In the genomic region with DNA sequence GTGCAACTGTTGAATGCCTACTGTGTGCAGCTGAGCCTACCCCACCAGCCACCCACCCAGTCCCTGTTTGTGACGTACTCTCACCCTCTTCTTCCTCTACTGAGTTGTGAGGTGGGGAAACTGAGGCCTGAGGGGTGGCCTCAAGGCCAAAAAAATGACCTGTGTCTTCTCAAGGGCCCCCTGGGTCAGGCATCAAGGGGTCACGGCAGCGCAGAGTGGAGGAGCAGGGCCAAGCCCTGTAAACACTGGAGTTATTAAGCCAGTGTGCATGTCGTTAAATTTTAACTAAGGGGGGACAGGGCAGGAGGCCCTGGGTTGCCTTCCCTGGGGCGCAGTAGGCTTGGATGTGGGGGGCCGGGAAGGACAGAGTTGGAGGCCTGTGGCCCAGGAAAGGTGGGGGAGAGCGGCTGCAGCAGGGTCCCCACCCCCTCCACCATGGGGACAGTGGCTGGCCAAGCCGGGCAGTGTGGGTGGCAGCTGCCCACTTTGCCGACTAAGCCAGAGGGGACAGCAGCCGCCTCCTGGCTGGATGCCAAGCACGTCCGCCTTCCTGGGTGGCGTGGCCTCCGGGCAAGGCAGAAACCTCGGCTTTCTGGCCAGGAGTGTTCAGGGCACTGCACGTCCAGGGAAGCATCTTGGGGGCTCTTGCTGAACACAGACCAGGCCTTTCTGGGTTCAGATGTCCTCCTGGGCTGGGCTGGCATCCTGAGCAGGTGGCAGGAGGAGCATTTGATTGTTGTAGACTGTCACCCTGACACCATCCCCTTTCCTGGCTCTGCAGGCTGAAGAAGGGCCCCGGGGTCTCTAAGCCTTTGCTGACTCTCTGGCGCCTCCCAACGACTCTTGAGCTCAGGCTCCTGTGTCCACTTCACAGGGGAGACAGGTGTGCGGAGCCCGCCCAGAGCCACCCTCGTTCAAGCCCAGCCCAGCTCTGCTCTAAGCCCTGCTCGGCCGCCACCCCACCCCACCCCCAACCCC, we compare ENCODE assay signal across 1 cellular context.
A peak's percentile ranks its signal among the peaks of the same experiment; 100 is the strongest.
TF ChIP-seq lines count a peak whose summit lies in the region.

No MANE protein-coding gene starts in this region.

TF ChIP-seq in HepG2, 621 proteins besides CTCF, POLR2A, EP300 and RAD21 (continued from another document and continues in another):
- no peak for TF ChIP-seq ATF6 (CRISPR knock-in tag; conservative IDR thresholded peaks at IDR 0.05)
- TF ChIP-seq MEIS2 (CRISPR knock-in tag; IDR thresholded peaks at IDR 0.05), result no peak
- no peak for TF ChIP-seq ZNF589 (CRISPR knock-in tag; conservative IDR thresholded peaks at IDR 0.05)
- peak; percentile 66 for TF ChIP-seq ZBTB7A (CRISPR knock-in tag; IDR thresholded peaks at IDR 0.05)
- no peak for TF ChIP-seq DZIP1 (CRISPR knock-in tag; IDR thresholded peaks at IDR 0.05)
- peak; percentile 78 for TF ChIP-seq ZGPAT (CRISPR knock-in tag; IDR thresholded peaks at IDR 0.05)
- TF ChIP-seq, protein P1, sequence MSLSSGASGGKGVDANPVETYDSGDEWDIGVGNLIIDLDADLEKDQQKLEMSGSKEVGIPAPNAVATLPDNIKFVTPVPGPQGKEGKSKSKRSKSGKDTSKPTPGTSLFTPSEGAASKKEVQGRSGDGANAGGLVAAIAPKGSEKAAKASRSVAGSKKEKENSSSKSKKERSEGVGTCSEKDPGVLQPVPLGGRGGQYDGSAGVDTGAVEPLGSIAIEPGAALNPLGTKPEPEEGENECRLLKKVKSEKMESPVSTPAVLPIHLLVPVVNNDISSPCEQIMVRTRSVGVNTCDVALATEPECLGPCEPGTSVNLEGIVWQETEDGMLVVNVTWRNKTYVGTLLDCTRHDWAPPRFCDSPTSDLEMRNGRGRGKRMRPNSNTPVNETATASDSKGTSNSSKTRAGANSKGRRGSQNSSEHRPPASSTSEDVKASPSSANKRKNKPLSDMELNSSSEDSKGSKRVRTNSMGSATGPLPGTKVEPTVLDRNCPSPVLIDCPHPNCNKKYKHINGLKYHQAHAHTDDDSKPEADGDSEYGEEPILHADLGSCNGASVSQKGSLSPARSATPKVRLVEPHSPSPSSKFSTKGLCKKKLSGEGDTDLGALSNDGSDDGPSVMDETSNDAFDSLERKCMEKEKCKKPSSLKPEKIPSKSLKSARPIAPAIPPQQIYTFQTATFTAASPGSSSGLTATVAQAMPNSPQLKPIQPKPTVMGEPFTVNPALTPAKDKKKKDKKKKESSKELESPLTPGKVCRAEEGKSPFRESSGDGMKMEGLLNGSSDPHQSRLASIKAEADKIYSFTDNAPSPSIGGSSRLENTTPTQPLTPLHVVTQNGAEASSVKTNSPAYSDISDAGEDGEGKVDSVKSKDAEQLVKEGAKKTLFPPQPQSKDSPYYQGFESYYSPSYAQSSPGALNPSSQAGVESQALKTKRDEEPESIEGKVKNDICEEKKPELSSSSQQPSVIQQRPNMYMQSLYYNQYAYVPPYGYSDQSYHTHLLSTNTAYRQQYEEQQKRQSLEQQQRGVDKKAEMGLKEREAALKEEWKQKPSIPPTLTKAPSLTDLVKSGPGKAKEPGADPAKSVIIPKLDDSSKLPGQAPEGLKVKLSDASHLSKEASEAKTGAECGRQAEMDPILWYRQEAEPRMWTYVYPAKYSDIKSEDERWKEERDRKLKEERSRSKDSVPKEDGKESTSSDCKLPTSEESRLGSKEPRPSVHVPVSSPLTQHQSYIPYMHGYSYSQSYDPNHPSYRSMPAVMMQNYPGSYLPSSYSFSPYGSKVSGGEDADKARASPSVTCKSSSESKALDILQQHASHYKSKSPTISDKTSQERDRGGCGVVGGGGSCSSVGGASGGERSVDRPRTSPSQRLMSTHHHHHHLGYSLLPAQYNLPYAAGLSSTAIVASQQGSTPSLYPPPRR (CRISPR knock-in tag; IDR thresholded peaks at IDR 0.05; ENCODE audit: borderline replicate concordance), result peak; percentile 95; the same call in 1 of the 2 replicates
- peak; percentile 17 for TF ChIP-seq TEAD3 (CRISPR knock-in tag; optimal IDR thresholded peaks at IDR 0.05; ENCODE audit: borderline replicate concordance)
- no peak for TF ChIP-seq SYNCRIP (IDR thresholded peaks at IDR 0.05; ENCODE audit: insufficient read depth, low read depth, low read length)
- peak; percentile 91 for TF ChIP-seq NFIB (CRISPR knock-in tag; IDR thresholded peaks at IDR 0.05; ENCODE audit: borderline replicate concordance)
- no peak for TF ChIP-seq BHLHE40 (IDR thresholded peaks at IDR 0.05; ENCODE audit: low read length)
- peak; percentile 90 for TF ChIP-seq HDAC1 (CRISPR knock-in tag; IDR thresholded peaks at IDR 0.05)
- no peak for TF ChIP-seq POLR2AphosphoS2 (IDR thresholded peaks at IDR 0.05; ENCODE audit: low read depth, low read length)
- no peak for TF ChIP-seq MNT (IDR thresholded peaks at IDR 0.05)
- no peak for TF ChIP-seq SOX6 (IDR thresholded peaks at IDR 0.05)
- TF ChIP-seq SOX6 (CRISPR knock-in tag; IDR thresholded peaks at IDR 0.05), result peak; percentile 77
- no peak for TF ChIP-seq ZFP90 (CRISPR knock-in tag; IDR thresholded peaks at IDR 0.05; ENCODE audit: borderline replicate concordance)
- no peak for TF ChIP-seq ZZZ3 (CRISPR knock-in tag; IDR thresholded peaks at IDR 0.05; ENCODE audit: borderline replicate concordance)
- no peak for TF ChIP-seq ZNF224 (CRISPR knock-in tag; IDR thresholded peaks at IDR 0.05)
- TF ChIP-seq, protein P2, sequence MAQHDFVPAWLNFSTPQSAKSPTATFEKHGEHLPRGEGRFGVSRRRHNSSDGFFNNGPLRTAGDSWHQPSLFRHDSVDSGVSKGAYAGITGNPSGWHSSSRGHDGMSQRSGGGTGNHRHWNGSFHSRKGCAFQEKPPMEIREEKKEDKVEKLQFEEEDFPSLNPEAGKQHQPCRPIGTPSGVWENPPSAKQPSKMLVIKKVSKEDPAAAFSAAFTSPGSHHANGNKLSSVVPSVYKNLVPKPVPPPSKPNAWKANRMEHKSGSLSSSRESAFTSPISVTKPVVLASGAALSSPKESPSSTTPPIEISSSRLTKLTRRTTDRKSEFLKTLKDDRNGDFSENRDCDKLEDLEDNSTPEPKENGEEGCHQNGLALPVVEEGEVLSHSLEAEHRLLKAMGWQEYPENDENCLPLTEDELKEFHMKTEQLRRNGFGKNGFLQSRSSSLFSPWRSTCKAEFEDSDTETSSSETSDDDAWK (CRISPR knock-in tag; IDR thresholded peaks at IDR 0.05), result no peak
- peak; percentile 9; the same call in 1 of the 2 replicates for TF ChIP-seq ZNF121 (CRISPR knock-in tag; IDR thresholded peaks at IDR 0.05)
- TF ChIP-seq RBFOX2 (IDR thresholded peaks at IDR 0.05; ENCODE audit: low read depth, low read length), result peak; percentile 89
- TF ChIP-seq KMT2A (CRISPR knock-in tag; IDR thresholded peaks at IDR 0.05), result no peak
- no peak for TF ChIP-seq NFYC (CRISPR knock-in tag; IDR thresholded peaks at IDR 0.05)
- no peak for TF ChIP-seq SMAD9 (CRISPR knock-in tag; IDR thresholded peaks at IDR 0.05)
- no peak for TF ChIP-seq LBX2 (CRISPR knock-in tag; IDR thresholded peaks at IDR 0.05; ENCODE audit: borderline replicate concordance)
- TF ChIP-seq RNF219 (CRISPR knock-in tag; IDR thresholded peaks at IDR 0.05), result no peak
- TF ChIP-seq ZNF543 (CRISPR knock-in tag; IDR thresholded peaks at IDR 0.05), result peak; percentile 56; the same call in 1 of the 2 replicates
- no peak for TF ChIP-seq ARID2 (CRISPR knock-in tag; IDR thresholded peaks at IDR 0.05; ENCODE audit: borderline replicate concordance)
- TF ChIP-seq FOXO1 (CRISPR knock-in tag; IDR thresholded peaks at IDR 0.05), result peak; percentile 80
- no peak for TF ChIP-seq ZNF136 (CRISPR knock-in tag; IDR thresholded peaks at IDR 0.05; ENCODE audit: low read depth)
- TF ChIP-seq ZNF460 (CRISPR knock-in tag; IDR thresholded peaks at IDR 0.05; ENCODE audit: borderline replicate concordance), result peak; percentile 24; the same call in 1 of the 2 replicates
- TF ChIP-seq, protein P3, sequence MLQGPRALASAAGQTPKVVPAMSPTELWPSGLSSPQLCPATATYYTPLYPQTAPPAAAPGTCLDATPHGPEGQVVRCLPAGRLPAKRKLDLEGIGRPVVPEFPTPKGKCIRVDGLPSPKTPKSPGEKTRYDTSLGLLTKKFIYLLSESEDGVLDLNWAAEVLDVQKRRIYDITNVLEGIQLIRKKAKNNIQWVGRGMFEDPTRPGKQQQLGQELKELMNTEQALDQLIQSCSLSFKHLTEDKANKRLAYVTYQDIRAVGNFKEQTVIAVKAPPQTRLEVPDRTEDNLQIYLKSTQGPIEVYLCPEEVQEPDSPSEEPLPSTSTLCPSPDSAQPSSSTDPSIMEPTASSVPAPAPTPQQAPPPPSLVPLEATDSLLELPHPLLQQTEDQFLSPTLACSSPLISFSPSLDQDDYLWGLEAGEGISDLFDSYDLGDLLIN (CRISPR knock-in tag; IDR thresholded peaks at IDR 0.05; ENCODE audit: borderline replicate concordance), result no peak
- TF ChIP-seq, protein P4, sequence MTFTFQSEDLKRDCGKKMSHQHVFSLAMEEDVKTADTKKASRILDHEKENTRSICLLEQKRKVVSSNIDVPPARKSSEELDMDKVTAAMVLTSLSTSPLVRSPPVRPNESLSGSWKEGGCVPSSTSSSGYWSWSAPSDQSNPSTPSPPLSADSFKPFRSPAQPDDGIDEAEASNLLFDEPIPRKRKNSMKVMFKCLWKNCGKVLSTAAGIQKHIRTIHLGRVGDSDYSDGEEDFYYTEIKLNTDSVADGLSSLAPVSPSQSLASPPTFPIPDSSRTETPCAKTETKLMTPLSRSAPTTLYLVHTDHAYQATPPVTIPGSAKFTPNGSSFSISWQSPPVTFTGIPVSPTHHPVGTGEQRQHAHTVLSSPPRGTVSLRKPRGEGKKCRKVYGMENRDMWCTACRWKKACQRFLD (CRISPR knock-in tag; IDR thresholded peaks at IDR 0.05; ENCODE audit: borderline replicate concordance), result no peak
